In the genomic region with DNA sequence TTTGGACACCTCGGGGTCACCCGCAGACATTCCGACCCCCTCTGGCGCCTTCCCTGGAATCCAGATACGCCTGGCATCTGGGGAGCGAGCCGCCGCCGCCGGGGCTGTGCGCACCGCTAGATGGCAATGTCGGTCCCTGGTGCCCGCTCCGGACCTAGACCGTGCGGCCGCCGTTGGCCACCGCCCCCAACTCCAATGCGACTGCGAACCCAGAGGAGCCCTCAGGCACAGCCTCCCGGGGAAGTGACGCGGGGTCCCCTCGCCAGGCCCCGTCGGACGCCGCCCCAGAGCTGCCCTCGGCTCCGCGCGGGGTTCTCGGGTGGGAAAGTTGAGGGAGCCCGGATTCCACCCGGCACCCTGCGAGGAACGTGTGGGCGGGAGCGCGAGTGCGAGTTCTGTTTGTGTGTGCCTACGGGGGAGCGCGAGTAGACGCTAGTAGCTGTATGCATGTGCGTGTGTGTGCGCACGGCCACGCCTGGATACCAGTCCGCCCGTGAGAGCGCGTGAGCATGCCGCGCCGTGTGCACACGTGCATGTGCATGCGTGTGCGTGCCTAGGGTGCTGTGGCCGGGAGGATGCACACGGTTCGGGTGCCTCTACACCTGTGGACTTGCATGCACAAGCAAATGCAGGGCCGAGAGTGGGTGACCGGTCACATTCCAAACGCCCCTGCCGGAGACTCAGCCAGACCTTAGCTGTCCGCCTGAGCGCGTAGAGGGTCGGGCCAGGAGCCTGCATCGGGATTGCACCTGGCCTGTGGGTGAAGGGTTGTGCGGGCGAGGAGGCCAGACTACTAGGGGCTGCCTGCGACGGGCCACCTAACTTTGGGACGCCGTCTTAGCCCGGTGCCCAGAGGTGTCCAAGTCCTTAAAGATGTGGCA, we compare ENCODE assay signal across 8 cellular contexts. TPM values are rescaled to one million over a fixed set of nuclear protein-coding genes. Genes with fewer than 3 reads are reported as not detected.
DNase-seq lines count a peak whose midpoint lies in the region; ATAC-seq and TF ChIP-seq lines count a peak whose summit lies in the region.

No MANE protein-coding gene starts in this region.

- intact Hi-C loops in Calu3 (cut with micrococcal nuclease; ENCODE audit: unreplicated experiment) = loop anchor here (5.0 kb wide), 1 partner anchor 148 kb away; no protein-coding TSS in a partner anchor

- H3K9me3 Mint-ChIP-seq in Calu3 (ENCODE audit: low read depth, unreplicated experiment) = no peaks in the 10 kb centered on the region

- no peaks in the 10 kb centered on the region for H3K9me3 ChIP-seq in skeletal muscle tissue (ENCODE audit: control insufficient read depth in 3 of 3, low read length in 3 of 3)

- peaks cover 37% of the 10 kb centered on the region for H3K4me1 Mint-ChIP-seq in Calu3 (ENCODE audit: low read depth, unreplicated experiment)

- no peak overlapping the region for H3K27ac Mint-ChIP-seq in Calu3 (ENCODE audit: unreplicated experiment)

- no peaks in the 10 kb centered on the region for H3K36me3 ChIP-seq in skeletal muscle tissue (ENCODE audit: control insufficient read depth in 3 of 3, insufficient read depth in 3 of 3, low read length in 3 of 3)

- TF ChIP-seq CTCF in Calu3 (IDR thresholded peaks at IDR 0.05; ENCODE audit: unreplicated experiment) = peak; percentile 82

- CTCF ChIA-PET in Calu3 (lab: Charles Lee) = interaction anchor here (0.7 to 1.2 kb wide), 3 partner anchors 42 to 175 kb away, joined by 3 read pairs; a partner anchor contains a TSS

- peak; percentile 33 for ATAC-seq in GM21360 (IDR thresholded peaks at IDR 0.05; ENCODE audit: unreplicated experiment)

- H3K4me3 ChIP-seq in skeletal muscle tissue (ENCODE audit: low read length in 3 of 3) = peak overlapping the region; percentile 56 to 68 (median 65)

- H3K4me3 Mint-ChIP-seq in Calu3 (ENCODE audit: low read depth, unreplicated experiment) = peak overlapping the region; percentile 81

- peaks cover 42 to 55% (median 46%) of the 10 kb centered on the region in 3 donors for H3K27me3 ChIP-seq in skeletal muscle tissue (ENCODE audit: control insufficient read depth in 3 of 3, insufficient read depth in 3 of 3, low read length in 3 of 3)

- H3K9ac ChIP-seq in skeletal muscle tissue (ENCODE audit: low read depth in 1 of 3, low read length in 3 of 3) = no peak overlapping the region

- peaks cover 14 to 25% (median 20%) of the 10 kb centered on the region in 3 donors for H3K4me1 ChIP-seq in skeletal muscle tissue (ENCODE audit: control insufficient read depth in 3 of 3, insufficient read depth in 3 of 3, low read length in 3 of 3)

- H3K36me3 Mint-ChIP-seq in Calu3 (ENCODE audit: insufficient read depth, unreplicated experiment) = peaks cover 28% of the 10 kb centered on the region

- no TSS peak for BruUV-seq in Calu3 (replicated peaks; lab: Mats Ljungman, UMichigan)

- peak; percentile 89 for DNase-seq in Calu3
- DNase-seq in M059J (ENCODE audit: low read depth) = peak; percentile 71
- DNase-seq in SKM-1 (lab: John Stamatoyannopoulos, UW; ENCODE audit: unreplicated experiment) = peak; percentile 63
- DNase-seq in T47D (ENCODE audit: low read depth in 1 of 2, low spot score in 1 of 2) = peak; percentile 70 to 97
- peak; percentile 88 for DNase-seq in iPS-NIHi7 (ENCODE audit: extremely low spot score)
- DNase-seq in HPDE6-E6E7 (ENCODE audit: extremely low spot score) = no peak

- in situ Hi-C loops in T47D (cut with HindIII; ENCODE audit: low pct_unique_long_range_greater_than_20kb, low sequenced_read_pairs) = no loop called here

- H3K27me3 Mint-ChIP-seq in Calu3 (ENCODE audit: unreplicated experiment) = peaks cover 73% of the 10 kb centered on the region

- H3K27ac ChIP-seq in skeletal muscle tissue (ENCODE audit: low read depth, low read length) = no peak overlapping the region

RNA-seq across cellular contexts. Expression of a gene that starts 1.9 kb away (rescaled TPM):
- total RNA-seq in Calu3 (2022) (not detected in 2 replicates), skeletal muscle tissue (not detected)
- total RNA-seq in M059J (2014; rRNA removed; shearing (Covaris generic)) = 0.49 TPM in 1 of 2 replicates, not detected in the other

RNA-seq across cellular contexts. Expression of a gene that starts 8.2 kb away (rescaled TPM):
- total RNA-seq in Calu3 (2022) (74.9 and 139 TPM in 2 replicates), skeletal muscle tissue (28.2 TPM)
- 543 and 581 TPM in 2 replicates for total RNA-seq in M059J (2014; rRNA removed; shearing (Covaris generic))

RNA-seq across cellular contexts. Expression of a gene that starts 42.4 kb away (rescaled TPM):
- total RNA-seq in Calu3 (2022) = 38.0 and 40.2 TPM in 2 replicates
- total RNA-seq in M059J (2014; rRNA removed; shearing (Covaris generic)) = 38.4 and 73.4 TPM in 2 replicates
- total RNA-seq in skeletal muscle tissue = 22.4 TPM
